12 cellular contexts compared by ENCODE assay signal in genomic region chr14:92656306-92656705, GRCh38.
A peak's percentile ranks its signal among the peaks of the same experiment; 100 is the strongest.
DNase-seq lines count a peak whose midpoint lies in the region; ATAC-seq and TF ChIP-seq lines count a peak whose summit lies in the region.
"Had no signal": no experiment of that assay in that cellular context is flagged by ENCODE, and none has a peak within 500 bp of the region (broad histone marks: within the 10 kb centered on the region; RNA-seq: fewer than 3 reads in every experiment).

No MANE protein-coding gene starts in this region.

- no peaks in the 10 kb centered on the region for H3K79me2 ChIP-seq in parathyroid adenoma

- no peaks in the 10 kb centered on the region for H3K36me3 ChIP-seq in parathyroid adenoma (ENCODE audit: control insufficient read depth, insufficient read depth, low read length)

- peak overlapping the region; percentile 84 for H3K4me3 Mint-ChIP-seq in CD4-positive, alpha-beta T cell
- peak overlapping the region in 1 of 2 donors; percentile 84 for H3K4me3 Mint-ChIP-seq in effector memory CD8-positive, alpha-beta T cell

- no peaks in the 10 kb centered on the region for H3K27me3 ChIP-seq in CD4-positive, alpha-beta T cell (ENCODE audit: control insufficient read depth, insufficient read depth, low read length)
- no peaks in the 10 kb centered on the region for H3K27me3 ChIP-seq in parathyroid adenoma (ENCODE audit: control insufficient read depth, insufficient read depth, low read length)
- H3K27me3 ChIP-seq: adrenal gland had no signal

- H2AFZ ChIP-seq in parathyroid adenoma: peak overlapping the region; percentile 76

- H3K4me3 ChIP-seq in parathyroid adenoma (ENCODE audit: low read depth, low read length): no peak overlapping the region
- H3K4me3 ChIP-seq: adrenal gland had no signal

- peak overlapping the region; percentile 59 for H3K27ac ChIP-seq in CD4-positive, alpha-beta T cell (ENCODE audit: low read depth, low read length)
- peak overlapping the region; percentile 60 for H3K27ac ChIP-seq in parathyroid adenoma

- POLR2A ChIA-PET in CD4-positive, alpha-beta T cell (lab: Charles Lee): interaction anchor here (0.7 to 1.5 kb wide), 4 partner anchors 12 to 79 kb away, joined by 3 to 5 read pairs (median 3); no protein-coding TSS in a partner anchor

- no peak for DNase-seq in CD4-positive, alpha-beta T cell
- DNase-seq in NCI-H69 (lab: John Stamatoyannopoulos, UW) (peak; percentile 14), NCI-H524 treated with DMSO at 0.1 percent for 48 hours (lab: John Stamatoyannopoulos, UW) (no peak), SIG-M5 (lab: John Stamatoyannopoulos, UW) (no peak)
- DNase-seq in effector memory CD8-positive, alpha-beta T cell: no peak
- DNase-seq in stimulated activated naive CD4-positive, alpha-beta T cell (lab: John Stamatoyannopoulos, UW): no peak
- DNase-seq: DND-41; NCI-H1105 treated with DMSO at 0.1 percent for 48 hours; stimulated activated CD8-positive, alpha-beta memory T cell treated with anti-CD3 and anti-CD28 coated beads, Interleukin-4, amount 100 ng/mL, for 48 hours had no signal

- H3K36me3 Mint-ChIP-seq in CD4-positive, alpha-beta T cell (ENCODE audit: low read depth): peaks cover 92% of the 10 kb centered on the region
- H3K36me3 Mint-ChIP-seq in effector memory CD8-positive, alpha-beta T cell (ENCODE audit: insufficient read depth): peaks cover 62% of the 10 kb centered on the region

- CTCF ChIA-PET in CD4-positive, alpha-beta T cell (lab: Charles Lee): interaction anchor here (1.2 to 1.3 kb wide), 2 partner anchors 14 to 43 kb away, joined by 3 to 5 read pairs; no protein-coding TSS in a partner anchor

- H3K9ac ChIP-seq in parathyroid adenoma: no peak overlapping the region

- intact Hi-C loops in CD4-positive, alpha-beta T cell (cut with DNase I, micrococcal nuclease): loop anchor here in 1 of 2 experiments (10.0 kb wide), 1 partner anchor 112 kb away; no protein-coding TSS in a partner anchor

- no peaks in the 10 kb centered on the region for H3K9me3 ChIP-seq in CD4-positive, alpha-beta T cell (ENCODE audit: control insufficient read depth, low read length)
- no peaks in the 10 kb centered on the region for H3K9me3 ChIP-seq in parathyroid adenoma (ENCODE audit: control insufficient read depth, low read length)
- H3K9me3 ChIP-seq: adrenal gland had no signal

- H3K27ac Mint-ChIP-seq in CD4-positive, alpha-beta T cell: peak overlapping the region; percentile 97
- H3K27ac Mint-ChIP-seq in effector memory CD8-positive, alpha-beta T cell: peak overlapping the region; percentile 91 to 97

- no peak for TF ChIP-seq CTCF in CD4-positive, alpha-beta T cell (IDR thresholded peaks at IDR 0.05)
- no peak for TF ChIP-seq CTCF in parathyroid adenoma (IDR thresholded peaks at IDR 0.05)

- no peaks in the 10 kb centered on the region for H3K9me3 Mint-ChIP-seq in CD4-positive, alpha-beta T cell
- no peaks in the 10 kb centered on the region for H3K9me3 Mint-ChIP-seq in effector memory CD8-positive, alpha-beta T cell

- peaks cover 77% of the 10 kb centered on the region for H3K4me1 Mint-ChIP-seq in CD4-positive, alpha-beta T cell (ENCODE audit: low read depth)
- peaks cover 65 to 67% of the 10 kb centered on the region in 2 donors for H3K4me1 Mint-ChIP-seq in effector memory CD8-positive, alpha-beta T cell (ENCODE audit: low read depth in 2 of 2)

- H3K27me3 Mint-ChIP-seq in CD4-positive, alpha-beta T cell: no peaks in the 10 kb centered on the region
- no peaks in the 10 kb centered on the region for H3K27me3 Mint-ChIP-seq in effector memory CD8-positive, alpha-beta T cell

- H3K4me2 ChIP-seq in parathyroid adenoma (ENCODE audit: low read length): no peak overlapping the region

- no peak for ATAC-seq in CD4-positive, alpha-beta T cell (ENCODE audit: poor library complexity)
- ATAC-seq in effector memory CD8-positive, alpha-beta T cell (replicated peaks): no peak
- no peak for ATAC-seq in HG03039 (IDR thresholded peaks at IDR 0.05; ENCODE audit: unreplicated experiment)

- peaks cover 17% of the 10 kb centered on the region for H3K4me1 ChIP-seq in parathyroid adenoma
